Comparison of ENCODE assay signal across 18 cellular contexts in the genomic region with DNA sequence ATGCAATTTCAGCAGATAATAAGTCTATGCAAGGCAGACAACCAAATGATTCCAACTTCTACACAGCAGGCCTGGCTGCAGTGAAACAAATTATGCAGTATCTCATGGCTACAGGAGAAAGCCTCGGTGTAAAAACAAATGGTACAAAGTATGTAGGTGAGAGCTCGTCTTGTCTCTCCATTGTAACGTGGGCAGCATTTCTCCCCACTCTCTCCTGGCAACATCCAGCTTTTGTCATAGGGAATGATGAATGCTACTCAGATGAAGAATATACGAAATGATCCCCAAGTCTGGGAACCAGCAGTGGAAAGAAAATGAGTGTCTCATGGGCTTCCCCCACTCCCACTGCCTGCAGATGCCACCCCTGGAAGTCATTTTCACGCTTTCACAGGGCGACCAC.
"Had no signal": no experiment of that assay in that cellular context is flagged by ENCODE, and none has a peak within 500 bp of the region (broad histone marks: within the 10 kb centered on the region; RNA-seq: fewer than 3 reads in every experiment).

No MANE protein-coding gene starts in this region.

- H3K27ac Mint-ChIP-seq: T-cell, type B pancreatic cell had no signal

- FAIRE-seq: keratinocyte, small intestine had no signal

- H3K4me1 ChIP-seq: colonic mucosa had no signal

- H3K4me2 ChIP-seq: SK-N-SH had no signal

- H3K4me3 ChIP-seq: colonic mucosa, esophagus squamous epithelium had no signal

- H3K4me3 Mint-ChIP-seq: activated CD4-positive, alpha-beta memory T cell treated with anti-CD3 and anti-CD28 coated beads, Interleukin-2, amount 10 ng/mL, durations not matched to agents 7 days and 5 days; type B pancreatic cell had no signal

- H3K27me3 ChIP-seq: colonic mucosa, esophagus squamous epithelium had no signal

- H3K27ac ChIP-seq: colonic mucosa, esophagus squamous epithelium had no signal

- DNase-seq: activated CD4-positive, alpha-beta memory T cell treated with anti-CD3 and anti-CD28 coated beads, Interleukin-2, amount 10 ng/mL, durations not matched to agents 7 days and 5 days; activated CD4-positive, CD25-positive, alpha-beta regulatory T cell treated with anti-CD3 and anti-CD28 coated beads, Interleukin-2, amount 50 U/mL, for 72 hours; activated CD8-positive, alpha-beta memory T cell treated with anti-CD3 and anti-CD28 coated beads, Interleukin-2, amount 50 U/mL, for 4 hours; colonic mucosa; esophagus squamous epithelium; hippocampal formation; naive thymus-derived CD8-positive, alpha-beta T cell; right cardiac atrium; SK-N-SH; small intestine; stimulated activated CD4-positive, alpha-beta T cell treated with anti-CD3 and anti-CD28 coated beads, Interleukin-4, amount 100 ng/mL, for 4 hours; stimulated activated naive CD8-positive, alpha-beta T cell treated with anti-CD3 and anti-CD28 coated beads, Interleukin-15, Interleukin-2, amounts not matched to agents 100 U/mL and 50 U/mL, for 24 hours; T-cell; T1000 had no signal

- H3K9ac ChIP-seq: SK-N-SH had no signal

- H3K9me3 ChIP-seq: colonic mucosa, esophagus squamous epithelium, SK-N-SH had no signal

- ATAC-seq: left lobe of liver; naive thymus-derived CD8-positive, alpha-beta T cell; right cardiac atrium; stimulated activated naive CD8-positive, alpha-beta T cell treated with anti-CD3 and anti-CD28 coated beads, Interleukin-15, Interleukin-2, amounts not matched to agents 100 U/mL and 50 U/mL, for 24 hours; T-cell had no signal

- H3K36me3 ChIP-seq: colonic mucosa, esophagus squamous epithelium had no signal

- H3K27me3 Mint-ChIP-seq: activated CD4-positive, alpha-beta memory T cell treated with anti-CD3 and anti-CD28 coated beads, Interleukin-2, amount 10 ng/mL, durations not matched to agents 7 days and 5 days; activated naive CD4-positive, alpha-beta T cell treated with anti-CD3 and anti-CD28 coated beads, Interleukin-2, amount 50 U/mL, for 24 hours; naive thymus-derived CD8-positive, alpha-beta T cell; T-cell; type B pancreatic cell had no signal

- H3K9me3 Mint-ChIP-seq: activated CD4-positive, alpha-beta memory T cell treated with anti-CD3 and anti-CD28 coated beads, Interleukin-2, amount 10 ng/mL, durations not matched to agents 7 days and 5 days; activated naive CD4-positive, alpha-beta T cell treated with anti-CD3 and anti-CD28 coated beads, Interleukin-2, amount 50 U/mL, for 24 hours; naive thymus-derived CD8-positive, alpha-beta T cell; T-cell; type B pancreatic cell had no signal
